Comparison of ENCODE assay signal across 13 cellular contexts in the genomic region with DNA sequence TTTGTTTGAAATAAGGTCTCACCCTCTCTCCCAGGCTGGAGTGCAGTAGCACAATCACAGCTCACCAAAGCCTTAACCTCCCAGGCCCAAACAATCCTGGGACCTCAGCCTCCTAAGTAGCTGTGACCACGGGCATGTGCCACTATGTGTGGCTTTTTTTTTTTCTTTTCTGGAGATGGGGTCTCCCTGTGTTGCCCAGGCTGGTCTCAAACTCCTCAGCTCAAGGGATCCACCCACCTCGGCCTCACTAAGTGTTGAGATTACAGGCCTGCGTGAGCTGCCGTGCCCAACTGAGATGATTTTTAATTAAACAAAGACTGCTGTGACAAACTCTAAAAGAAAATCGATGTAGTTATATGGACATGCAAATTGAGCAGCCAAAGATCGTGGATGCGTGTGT.
DNase-seq lines count a peak whose midpoint lies in the region; ATAC-seq and TF ChIP-seq lines count a peak whose summit lies in the region.
"Had no signal": no experiment of that assay in that cellular context is flagged by ENCODE, and none has a peak within 500 bp of the region (broad histone marks: within the 10 kb centered on the region; RNA-seq: fewer than 3 reads in every experiment).

No MANE protein-coding gene starts in this region.

- no peak for TF ChIP-seq CTCF in neural cell (IDR thresholded peaks at IDR 0.05; ENCODE audit: poor library complexity, severe bottlenecking)

- no peaks in the 10 kb centered on the region for H3K27me3 ChIP-seq in neural cell (ENCODE audit: insufficient read depth, low read depth, low read length)
- H3K27me3 ChIP-seq: BLaER1 had no signal

- no peaks in the 10 kb centered on the region for H4K20me1 ChIP-seq in neural cell (ENCODE audit: insufficient read depth)
- H4K20me1 ChIP-seq: BLaER1 had no signal

- H3K4me3 ChIP-seq in neural cell (ENCODE audit: low read length) = no peak overlapping the region
- H3K4me3 ChIP-seq: BLaER1 had no signal

- H3F3A ChIP-seq in neural cell (ENCODE audit: insufficient read depth, low read length, poor library complexity, severe bottlenecking) = no peaks in the 10 kb centered on the region

- TF ChIP-seq EP300 in neural cell (conservative IDR thresholded peaks at IDR 0.05; ENCODE audit: poor library complexity, severe bottlenecking) = no peak

- no peaks in the 10 kb centered on the region for H3K9me3 ChIP-seq in neural cell (ENCODE audit: low read length)
- H3K9me3 ChIP-seq: BLaER1 had no signal

- POLR2A ChIA-PET in HEK293T (lab: Yijun Ruan, JAX) = interaction anchor here (1.5 kb wide), 1 partner anchor 9 kb away, joined by 4 read pairs; no protein-coding TSS in a partner anchor

- peak overlapping the region; percentile 42 for H3K27ac ChIP-seq in neural cell (ENCODE audit: low read length)
- H3K27ac ChIP-seq: BLaER1 had no signal

- no peaks in the 10 kb centered on the region for H3K79me2 ChIP-seq in neural cell (replicated peaks; ENCODE audit: insufficient read depth, low read length)

- no peak overlapping the region for H3K9ac ChIP-seq in neural cell (ENCODE audit: low read length)
- H3K9ac ChIP-seq: BLaER1 had no signal

- no peaks in the 10 kb centered on the region for H3K9me2 ChIP-seq in neural cell (ENCODE audit: insufficient read depth, low read length)

- H3K36me3 ChIP-seq in neural cell (ENCODE audit: insufficient read depth, low read length) = no peaks in the 10 kb centered on the region
- H3K36me3 ChIP-seq: BLaER1 had no signal

- DNase-seq in COR-L47 (lab: John Stamatoyannopoulos, UW) (peak; percentile 18), HEK293T (ENCODE audit: extremely low spot score) (no peak), NCI-H748 (lab: John Stamatoyannopoulos, UW; ENCODE audit: unreplicated experiment) (peak; percentile 65), glomerular visceral epithelial cell (ENCODE audit: extremely low spot score) (no peak), left lobe of liver (ENCODE audit: low spot score) (no peak)
- DNase-seq: 8988T; AML-193; CD8-positive, alpha-beta memory T cell; DMS53; GF-D8 had no signal

- no peak for ATAC-seq in HG03108 (IDR thresholded peaks at IDR 0.05; ENCODE audit: unreplicated experiment)
- no peak for ATAC-seq in left lobe of liver

- CTCF ChIA-PET in HEK293T (lab: Yijun Ruan, JAX) = no interaction called here

- H3K4me2 ChIP-seq in neural cell (ENCODE audit: low read length) = no peak overlapping the region
- H3K4me2 ChIP-seq: BLaER1 had no signal

- no peak for TF ChIP-seq RAD21 in neural cell (conservative IDR thresholded peaks at IDR 0.05)

- no peak overlapping the region for H2AFZ ChIP-seq in neural cell (ENCODE audit: low read depth, low read length)

TF ChIP-seq in HEK293T, 16 proteins besides CTCF, POLR2A, EP300 and RAD21:
- no peak for TF ChIP-seq HDGF (IDR thresholded peaks at IDR 0.05; ENCODE audit: borderline replicate concordance)
- peak; percentile 50; the same call in 1 of the 2 replicates for TF ChIP-seq ARNT (IDR thresholded peaks at IDR 0.05)
- no peak for TF ChIP-seq L3MBTL2 (conservative IDR thresholded peaks at IDR 0.05)
- TF ChIP-seq SP1 (IDR thresholded peaks at IDR 0.05) = no peak
- TF ChIP-seq ZNF384 (IDR thresholded peaks at IDR 0.05) = peak; percentile 80

TF ChIP-seq in neural cell, 6 proteins besides CTCF, POLR2A, EP300 and RAD21:
- TF ChIP-seq TAF1 (IDR thresholded peaks at IDR 0.05; ENCODE audit: low read depth) = no peak
- TF ChIP-seq POLR2AphosphoS5 (IDR thresholded peaks at IDR 0.05) = no peak

Comparison
In these comparisons a context has a peak if more than half of its experiments do, and no peak if none do; other contexts are left out.
1. DNase-seq: peak in COR-L47 (single experiment) and NCI-H748 (single experiment); none in HEK293T (single experiment), glomerular visceral epithelial cell (single experiment) and left lobe of liver (single experiment).